Comparison of ENCODE assay signal across 21 cellular contexts in genomic region chr11:1047576-1048156, GRCh38. TPM values are rescaled to one million over a fixed set of nuclear protein-coding genes. Genes with fewer than 3 reads are reported as not detected.
"Had no signal": no experiment of that assay in that cellular context is flagged by ENCODE, and none has a peak within 500 bp of the region (broad histone marks: within the 10 kb centered on the region; RNA-seq: fewer than 3 reads in every experiment).

No MANE protein-coding gene starts in this region.

- H3K36me3 ChIP-seq: breast epithelium, transverse colon had no signal

- H3K4me3 ChIP-seq: breast epithelium, transverse colon had no signal

- H3K4me3 Mint-ChIP-seq: activated B cell treated with CpG ODN at 0.5 μM for 24 hours; activated CD8-positive, alpha-beta T cell treated with anti-CD3 and anti-CD28 coated beads, Interleukin-2, amount 10 ng/mL, durations not matched to agents 7 days and 5 days; activated naive CD4-positive, alpha-beta T cell treated with anti-CD3 and anti-CD28 coated beads for 36 hours; activated naive CD8-positive, alpha-beta T cell treated with anti-CD3 and anti-CD28 coated beads, Interleukin-2, amount 50 U/mL, for 24 hours; endodermal cell had no signal

- H3K27ac ChIP-seq: breast epithelium, parathyroid adenoma, transverse colon had no signal

- H3K9me3 ChIP-seq: breast epithelium, transverse colon had no signal

- H3K9me3 Mint-ChIP-seq: activated naive CD4-positive, alpha-beta T cell treated with anti-CD3 and anti-CD28 coated beads for 36 hours; activated naive CD8-positive, alpha-beta T cell treated with anti-CD3 and anti-CD28 coated beads, Interleukin-2, amount 50 U/mL, for 24 hours had no signal

- H3K4me1 Mint-ChIP-seq: activated B cell treated with CpG ODN at 0.5 μM for 24 hours; activated naive CD8-positive, alpha-beta T cell treated with anti-CD3 and anti-CD28 coated beads, Interleukin-2, amount 50 U/mL, for 24 hours; endodermal cell had no signal

- H3K27ac Mint-ChIP-seq: activated B cell treated with CpG ODN at 0.5 μM for 24 hours; activated CD8-positive, alpha-beta T cell treated with anti-CD3 and anti-CD28 coated beads, Interleukin-2, amount 10 ng/mL, durations not matched to agents 7 days and 5 days; activated naive CD4-positive, alpha-beta T cell treated with anti-CD3 and anti-CD28 coated beads for 36 hours; activated naive CD8-positive, alpha-beta T cell treated with anti-CD3 and anti-CD28 coated beads, Interleukin-2, amount 50 U/mL, for 24 hours; endodermal cell had no signal

- H3K4me1 ChIP-seq: breast epithelium, parathyroid adenoma had no signal

- DNase-seq: activated B cell treated with CpG ODN at 0.5 μM for 24 hours; activated CD4-positive, alpha-beta T cell treated with anti-CD3 and anti-CD28 coated beads for 48 hours; activated CD8-positive, alpha-beta memory T cell treated with anti-CD3 and anti-CD28 coated beads, Interleukin-2, amount 50 U/mL, for 4 hours; activated CD8-positive, alpha-beta T cell treated with anti-CD3 and anti-CD28 coated beads, Interleukin-2, amount 10 ng/mL, durations not matched to agents 7 days and 5 days; activated naive CD4-positive, alpha-beta T cell treated with anti-CD3 and anti-CD28 coated beads for 36 hours; activated naive CD8-positive, alpha-beta T cell treated with anti-CD3 and anti-CD28 coated beads, Interleukin-2, amount 50 U/mL, for 24 hours; endodermal cell; erythroblast; stimulated activated CD4-positive, alpha-beta T cell treated with anti-CD3 and anti-CD28 coated beads, Interleukin-4, amount 100 ng/mL, for 24 hours; stimulated activated naive CD4-positive, alpha-beta T cell treated with Interleukin-2 at 50 U/mL for 16 hours; substantia nigra; transverse colon had no signal

- ATAC-seq: activated CD8-positive, alpha-beta T cell treated with anti-CD3 and anti-CD28 coated beads, Interleukin-2, amount 10 ng/mL, durations not matched to agents 7 days and 5 days; activated naive CD8-positive, alpha-beta T cell treated with anti-CD3 and anti-CD28 coated beads, Interleukin-2, amount 50 U/mL, for 24 hours had no signal

RNA-seq across cellular contexts. Expression of gene MUC6, which starts 11.1 kb away (rescaled TPM):
- total RNA-seq: activated B cell treated with CpG ODN at 0.5 μM for 24 hours; activated CD8-positive, alpha-beta T cell treated with anti-CD3 and anti-CD28 coated beads, Interleukin-2, amount 10 ng/mL, durations not matched to agents 7 days and 5 days; activated naive CD4-positive, alpha-beta T cell treated with anti-CD3 and anti-CD28 coated beads for 36 hours; aorta; chondrocyte; dermis microvascular lymphatic vessel endothelial cell; lower leg skin; skeletal muscle tissue; transverse colon had no signal
- polyA plus RNA-seq: keratinocyte, neural cell had no signal

RNA-seq across cellular contexts. Expression of gene MUC2, which starts 27.0 kb away (rescaled TPM):
- total RNA-seq: activated B cell treated with CpG ODN at 0.5 μM for 24 hours; activated CD8-positive, alpha-beta T cell treated with anti-CD3 and anti-CD28 coated beads, Interleukin-2, amount 10 ng/mL, durations not matched to agents 7 days and 5 days; activated naive CD4-positive, alpha-beta T cell treated with anti-CD3 and anti-CD28 coated beads for 36 hours; chondrocyte; dermis microvascular lymphatic vessel endothelial cell; endodermal cell; skeletal muscle tissue had no signal
- polyA plus RNA-seq: keratinocyte, neural cell had no signal
